Comparison of ENCODE assay signal across 9 cellular contexts in the genomic region with DNA sequence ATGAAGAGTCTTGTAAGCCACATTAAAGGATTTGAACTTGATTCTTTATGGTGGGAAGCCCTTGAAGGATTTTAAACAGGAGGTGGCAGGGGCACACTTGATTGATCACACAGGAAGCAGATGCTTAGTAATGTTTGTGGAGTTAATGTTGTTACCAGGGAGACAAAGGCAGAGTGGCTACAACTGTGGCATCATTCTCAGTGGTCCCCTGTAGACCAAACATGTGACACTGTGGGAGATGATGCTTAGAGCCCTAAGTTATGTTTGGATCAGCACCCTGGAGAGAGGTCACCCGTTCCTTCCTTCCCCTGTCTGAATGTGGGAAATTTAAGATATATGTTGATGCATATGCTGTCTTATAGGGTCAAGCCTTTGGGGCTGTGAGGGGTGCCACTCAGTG. TPM values are rescaled to one million over a fixed set of nuclear protein-coding genes. Genes with fewer than 3 reads are reported as not detected.
A peak's percentile ranks its signal among the peaks of the same experiment; 100 is the strongest.
DNase-seq lines count a peak whose midpoint lies in the region; ATAC-seq and TF ChIP-seq lines count a peak whose summit lies in the region.
"Had no signal": no experiment of that assay in that cellular context is flagged by ENCODE, and none has a peak within 500 bp of the region (broad histone marks: within the 10 kb centered on the region; RNA-seq: fewer than 3 reads in every experiment).

No MANE protein-coding gene starts in this region.

- CTCF ChIA-PET in activated naive CD4-positive, alpha-beta T cell treated with anti-CD3 and anti-CD28 coated beads for 36 hours (lab: Charles Lee), result interaction anchor here (2.2 kb wide), 1 partner anchor 10 kb away, joined by 7 read pairs; no protein-coding TSS in a partner anchor

- no peak overlapping the region for H2BK12ac ChIP-seq in H9 (ENCODE audit: insufficient read length, low read depth, low read length)

- no peak for TF ChIP-seq POLR2A in suprapubic skin (IDR thresholded peaks at IDR 0.05)

- H2AFZ ChIP-seq in H9 (ENCODE audit: low read length), result no peak overlapping the region

- H4K20me1 ChIP-seq in H9 (ENCODE audit: control insufficient read depth, insufficient read depth, insufficient read length), result no peaks in the 10 kb centered on the region

- H2BK120ac ChIP-seq in H9 (ENCODE audit: low read depth, low read length, poor library complexity, severe bottlenecking), result no peak overlapping the region

- TF ChIP-seq CTCF in H9 (conservative IDR thresholded peaks at IDR 0.05) (no peak), suprapubic skin (IDR thresholded peaks at IDR 0.05) (no peak)

- no peak overlapping the region for H4K8ac ChIP-seq in H9 (replicated peaks; ENCODE audit: insufficient read length, low read depth, low read length)

- DNase-seq in activated naive CD4-positive, alpha-beta T cell treated with anti-CD3 and anti-CD28 coated beads for 36 hours, result peak; percentile 17
- no peak for DNase-seq in activated naive CD4-positive, alpha-beta T cell (lab: John Stamatoyannopoulos, UW)
- DNase-seq in NCI-H1417 (lab: John Stamatoyannopoulos, UW) (peak in 2 of 3 experiments; percentile 42 to 85), H9 (no peak), suprapubic skin (ENCODE audit: low spot score in 2 of 2) (no peak), AG20443 (ENCODE audit: low spot score) (no peak)
- peak in 1 of 2 donors; percentile 14 for DNase-seq in central memory CD8-positive, alpha-beta T cell (ENCODE audit: low spot score in 2 of 2)
- DNase-seq: COR-L47 had no signal

- no peaks in the 10 kb centered on the region for H3K27me3 Mint-ChIP-seq in activated naive CD4-positive, alpha-beta T cell treated with anti-CD3 and anti-CD28 coated beads for 36 hours (ENCODE audit: low read depth)
- no peaks in the 10 kb centered on the region for H3K27me3 Mint-ChIP-seq in central memory CD8-positive, alpha-beta T cell
- H3K27me3 Mint-ChIP-seq in stimulated activated memory B cell treated with anti-CD40 and anti-IgM and Interleukin-4, amounts not matched to agents 10 μg/mL and 1 μg/mL and 100 μg/mL, for 72 hours, result no peaks in the 10 kb centered on the region
- no peaks in the 10 kb centered on the region for H3K27me3 Mint-ChIP-seq in H9 (ENCODE audit: low read depth)

- H3K9me3 Mint-ChIP-seq in activated naive CD4-positive, alpha-beta T cell treated with anti-CD3 and anti-CD28 coated beads for 36 hours, result no peaks in the 10 kb centered on the region
- no peaks in the 10 kb centered on the region for H3K9me3 Mint-ChIP-seq in central memory CD8-positive, alpha-beta T cell
- H3K9me3 Mint-ChIP-seq in stimulated activated memory B cell treated with anti-CD40 and anti-IgM and Interleukin-4, amounts not matched to agents 10 μg/mL and 1 μg/mL and 100 μg/mL, for 72 hours, result no peaks in the 10 kb centered on the region
- H3K9me3 Mint-ChIP-seq in H9, result no peaks in the 10 kb centered on the region

- no peaks in the 10 kb centered on the region for H3K36me3 Mint-ChIP-seq in activated naive CD4-positive, alpha-beta T cell treated with anti-CD3 and anti-CD28 coated beads for 36 hours (ENCODE audit: low read depth)
- peaks cover 9% of the 10 kb centered on the region for H3K36me3 Mint-ChIP-seq in central memory CD8-positive, alpha-beta T cell (ENCODE audit: insufficient read depth)
- peaks cover 11% of the 10 kb centered on the region for H3K36me3 Mint-ChIP-seq in stimulated activated memory B cell treated with anti-CD40 and anti-IgM and Interleukin-4, amounts not matched to agents 10 μg/mL and 1 μg/mL and 100 μg/mL, for 72 hours
- peaks cover 0 to 2% (median 0%) of the 10 kb centered on the region in 3 experiments; a peak in 1 of 7 replicates for H3K36me3 Mint-ChIP-seq in H9 (ENCODE audit: insufficient read depth in 1 of 3, low read depth in 3 of 3)

- H3K4me1 ChIP-seq in H9 (ENCODE audit: insufficient read depth, low read length) (no peaks in the 10 kb centered on the region), suprapubic skin (peaks cover 10% of the 10 kb centered on the region)

- H3K23ac ChIP-seq in H9 (ENCODE audit: insufficient read length, low read depth, low read length), result no peak overlapping the region

- H3T11ph ChIP-seq in H9 (ENCODE audit: low read length), result no peak overlapping the region

- H3K9me3 ChIP-seq in H9 (ENCODE audit: control insufficient read depth, low read depth, low read length), result no peaks in the 10 kb centered on the region
- H3K9me3 ChIP-seq in suprapubic skin, result no peaks in the 10 kb centered on the region

- H3K4me3 Mint-ChIP-seq in activated naive CD4-positive, alpha-beta T cell treated with anti-CD3 and anti-CD28 coated beads for 36 hours, result no peak overlapping the region
- H3K4me3 Mint-ChIP-seq in central memory CD8-positive, alpha-beta T cell, result no peak overlapping the region
- H3K4me3 Mint-ChIP-seq in stimulated activated memory B cell treated with anti-CD40 and anti-IgM and Interleukin-4, amounts not matched to agents 10 μg/mL and 1 μg/mL and 100 μg/mL, for 72 hours, result no peak overlapping the region
- no peak overlapping the region for H3K4me3 Mint-ChIP-seq in H9

- no peak overlapping the region for H2BK15ac ChIP-seq in H9 (ENCODE audit: low read depth, low read length)

- no peak overlapping the region for H3K56ac ChIP-seq in H9 (ENCODE audit: insufficient read length, low read depth, low read length)

- no peak overlapping the region for H2BK5ac ChIP-seq in H9 (ENCODE audit: insufficient read length, low read length)

- no peak overlapping the region for H3K9ac ChIP-seq in H9 (ENCODE audit: extremely low read depth, insufficient read length, low read length)

- no peak overlapping the region for H3K14ac ChIP-seq in H9 (ENCODE audit: insufficient read depth, low read length)

- no peak overlapping the region for H4K5ac ChIP-seq in H9 (ENCODE audit: insufficient read length, low read depth, low read length)

- no CpG with 5 or more reads among the region's 1 CpG for WGBS in H9 (ENCODE audit: extremely low coverage, insufficient read length, low lambda C conversion rate)
- 53% methylated on average over 1 of the region's 1 CpG for WGBS in suprapubic skin

- H3K36me3 ChIP-seq in suprapubic skin, result no peaks in the 10 kb centered on the region

- intact Hi-C loops in activated naive CD4-positive, alpha-beta T cell treated with anti-CD3 and anti-CD28 coated beads for 36 hours (cut with micrococcal nuclease), result no loop called here

- H3K27me3 ChIP-seq in H9 (ENCODE audit: insufficient read depth, low read length), result no peaks in the 10 kb centered on the region
- H3K27me3 ChIP-seq in suprapubic skin, result no peaks in the 10 kb centered on the region

- no peaks in the 10 kb centered on the region for H3K79me2 ChIP-seq in H9 (ENCODE audit: insufficient read depth, low read length)

- no peak overlapping the region for H3K4me2 ChIP-seq in H9 (ENCODE audit: insufficient read depth, insufficient read length, low read length)

- H3K27ac ChIP-seq in H9 (ENCODE audit: insufficient read length, low read depth, low read length), result no peak overlapping the region
- no peak overlapping the region for H3K27ac ChIP-seq in suprapubic skin

- H3K4ac ChIP-seq in H9 (ENCODE audit: low read depth, low read length), result no peak overlapping the region

- H3K4me1 Mint-ChIP-seq in activated naive CD4-positive, alpha-beta T cell treated with anti-CD3 and anti-CD28 coated beads for 36 hours (ENCODE audit: low read depth), result peaks cover 79% of the 10 kb centered on the region
- H3K4me1 Mint-ChIP-seq in central memory CD8-positive, alpha-beta T cell, result peaks cover 83% of the 10 kb centered on the region
- peaks cover 63% of the 10 kb centered on the region for H3K4me1 Mint-ChIP-seq in stimulated activated memory B cell treated with anti-CD40 and anti-IgM and Interleukin-4, amounts not matched to agents 10 μg/mL and 1 μg/mL and 100 μg/mL, for 72 hours
- H3K4me1 Mint-ChIP-seq in H9, result peaks cover 6 to 14% of the 10 kb centered on the region in 2 experiments; a peak in 3 of 4 replicates

- no peak overlapping the region for H3K18ac ChIP-seq in H9 (ENCODE audit: insufficient read length, low read depth, low read length)

- no peaks in the 10 kb centered on the region for H3K79me1 ChIP-seq in H9 (ENCODE audit: insufficient read depth, low read depth, low read length, poor library complexity, severe bottlenecking)

- H3K23me2 ChIP-seq in H9 (ENCODE audit: insufficient read length, low read depth, low read length, poor library complexity, severe bottlenecking), result no peaks in the 10 kb centered on the region

- H4K91ac ChIP-seq in H9 (ENCODE audit: insufficient read length, low read depth, low read length), result no peak overlapping the region

- no peak overlapping the region for H3K4me3 ChIP-seq in suprapubic skin

- H3K27ac Mint-ChIP-seq in activated naive CD4-positive, alpha-beta T cell treated with anti-CD3 and anti-CD28 coated beads for 36 hours, result no peak overlapping the region
- H3K27ac Mint-ChIP-seq in central memory CD8-positive, alpha-beta T cell (ENCODE audit: low read depth), result peak overlapping the region; percentile 87
- no peak overlapping the region for H3K27ac Mint-ChIP-seq in stimulated activated memory B cell treated with anti-CD40 and anti-IgM and Interleukin-4, amounts not matched to agents 10 μg/mL and 1 μg/mL and 100 μg/mL, for 72 hours
- no peak overlapping the region for H3K27ac Mint-ChIP-seq in H9

- H2AK5ac ChIP-seq in H9 (ENCODE audit: insufficient read length, low read length), result no peak overlapping the region

- ATAC-seq in central memory CD8-positive, alpha-beta T cell (replicated peaks; ENCODE audit: extremely low read depth, poor library complexity, severe bottlenecking), result peak; percentile 91
- peak; percentile 70 for ATAC-seq in stimulated activated memory B cell treated with anti-CD40 and anti-IgM and Interleukin-4, amounts not matched to agents 10 μg/mL and 1 μg/mL and 100 μg/mL, for 72 hours

- no peak overlapping the region for H2BK20ac ChIP-seq in H9 (ENCODE audit: low read depth, low read length, poor library complexity, severe bottlenecking)

- no peak for TF ChIP-seq EP300 in suprapubic skin (IDR thresholded peaks at IDR 0.05)

RNA-seq across cellular contexts. Expression of a gene that starts 53.2 kb away (rescaled TPM):
- 100 to 1,000 TPM; 202 to 207 TPM for total RNA-seq in activated naive CD4-positive, alpha-beta T cell treated with anti-CD3 and anti-CD28 coated beads for 36 hours
- 188 and 189 TPM in 2 replicates for total RNA-seq in H9 (2021)
- total RNA-seq in suprapubic skin, result 10 to 100 TPM; 23.7 to 38.8 (median 38.4) TPM

Comparison
In these comparisons a context has a peak if more than half of its experiments do, and no peak if none do; other contexts are left out.
1. DNase-seq: peak in activated naive CD4-positive, alpha-beta T cell treated with anti-CD3 and anti-CD28 coated beads for 36 hours (single experiment) and NCI-H1417 (2 of 3); none in activated naive CD4-positive, alpha-beta T cell (0 of 4), H9 (single experiment), suprapubic skin (0 of 2) and AG20443 (single experiment).